21 cellular contexts compared by ENCODE assay signal in the genomic region with DNA sequence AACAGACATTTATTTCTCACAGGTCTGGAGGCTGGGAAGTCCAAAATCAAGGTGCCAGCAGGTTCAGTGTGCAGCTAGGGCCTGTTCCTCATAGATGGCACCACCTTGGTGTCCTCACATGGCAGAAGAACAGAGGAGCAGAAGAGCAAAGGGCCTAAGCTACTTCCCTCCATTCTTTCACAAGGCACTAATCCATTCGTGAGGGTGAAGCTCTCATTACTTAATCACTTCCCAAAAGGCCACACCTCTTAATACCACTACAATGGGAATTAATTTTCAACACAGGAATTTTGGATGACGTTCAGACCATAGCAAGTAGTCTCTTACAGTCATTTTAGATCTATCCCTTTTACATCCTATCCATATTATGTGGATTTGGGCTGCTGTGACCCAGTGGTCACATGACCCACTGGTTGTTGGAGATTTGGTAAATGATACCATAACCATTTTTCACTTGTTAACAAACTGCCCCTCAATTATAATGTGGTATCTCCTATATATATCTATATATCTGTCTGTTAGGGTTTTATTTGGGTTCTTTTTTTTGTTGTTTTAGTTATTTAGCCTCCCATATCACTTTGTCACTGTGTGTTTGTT.
"Had no signal": no experiment of that assay in that cellular context is flagged by ENCODE, and none has a peak within 500 bp of the region (broad histone marks: within the 10 kb centered on the region; RNA-seq: fewer than 3 reads in every experiment).

No MANE protein-coding gene starts in this region.

- H3K9ac ChIP-seq: parathyroid adenoma had no signal

- DNase-seq: activated CD4-positive, CD25-positive, alpha-beta regulatory T cell treated with anti-CD3 and anti-CD28 coated beads, Interleukin-2, amount 50 U/mL, for 72 hours; activated CD8-positive, alpha-beta memory T cell treated with anti-CD3 and anti-CD28 coated beads for 24 hours; activated gamma-delta T cell; activated T-cell treated with anti-CD3 and anti-CD28 coated beads, Interleukin-2, amount 50 U/mL, for 72 hours; adrenal gland; effector memory CD4-positive, alpha-beta T cell; esophagus squamous epithelium; foreskin fibroblast; left ventricle myocardium superior; mesenchymal stem cell; mucosa of descending colon; naive thymus-derived CD4-positive, alpha-beta T cell; stimulated activated naive CD4-positive, alpha-beta T cell; tibial artery; uterus had no signal

- H3K4me3 Mint-ChIP-seq: activated naive CD4-positive, alpha-beta T cell treated with anti-CD3 and anti-CD28 coated beads, Interleukin-2, amount 50 U/mL, for 24 hours; activated T-cell treated with anti-CD3 and anti-CD28 coated beads, Interleukin-2, amount 50 U/mL, for 72 hours; dendritic cell treated with granulocyte-macrophage colony-stimulating factor and Interleukin-4, amounts not matched to agents 40 ng/mL and 50 ng/mL, for 4 days; naive thymus-derived CD4-positive, alpha-beta T cell; T-helper 1 cell treated with Interleukin-12 subunit alpha and Interleukin-12 subunit beta and Interleukin-4 antibody, amounts not matched to agents 30 μg/mL and 1 μg/mL, for 36 hours had no signal

- H3K27me3 Mint-ChIP-seq: activated naive CD4-positive, alpha-beta T cell treated with anti-CD3 and anti-CD28 coated beads, Interleukin-2, amount 50 U/mL, for 24 hours; dendritic cell treated with granulocyte-macrophage colony-stimulating factor and Interleukin-4, amounts not matched to agents 40 ng/mL and 50 ng/mL, for 4 days; naive thymus-derived CD4-positive, alpha-beta T cell had no signal

- H3K4me1 ChIP-seq: adrenal gland, esophagus squamous epithelium, parathyroid adenoma, tibial artery, uterus had no signal

- H3K4me3 ChIP-seq: adrenal gland, esophagus squamous epithelium, mucosa of descending colon, smooth muscle cell, tibial artery, uterus had no signal

- H3K4me2 ChIP-seq: smooth muscle cell had no signal

- H3K9me3 ChIP-seq: adrenal gland, esophagus squamous epithelium, mucosa of descending colon, tibial artery, uterus had no signal

- H3K27ac ChIP-seq: adrenal gland, esophagus squamous epithelium, parathyroid adenoma, tibial artery, uterus had no signal

- H3K9me3 Mint-ChIP-seq: activated naive CD4-positive, alpha-beta T cell treated with anti-CD3 and anti-CD28 coated beads, Interleukin-2, amount 50 U/mL, for 24 hours; activated T-cell treated with anti-CD3 and anti-CD28 coated beads, Interleukin-2, amount 50 U/mL, for 72 hours; dendritic cell treated with granulocyte-macrophage colony-stimulating factor and Interleukin-4, amounts not matched to agents 40 ng/mL and 50 ng/mL, for 4 days; T-helper 1 cell treated with Interleukin-12 subunit alpha and Interleukin-12 subunit beta and Interleukin-4 antibody, amounts not matched to agents 30 μg/mL and 1 μg/mL, for 36 hours had no signal

- ATAC-seq: activated T-cell treated with anti-CD3 and anti-CD28 coated beads, Interleukin-2, amount 50 U/mL, for 72 hours; left ventricle myocardium superior; mucosa of descending colon; naive thymus-derived CD4-positive, alpha-beta T cell; sciatic nerve had no signal

- H3K27me3 ChIP-seq: adrenal gland, esophagus squamous epithelium, tibial artery, uterus had no signal

- H2AFZ ChIP-seq: parathyroid adenoma had no signal

- H3K36me3 ChIP-seq: adrenal gland, esophagus squamous epithelium, tibial artery, uterus had no signal

- H3K27ac Mint-ChIP-seq: activated naive CD4-positive, alpha-beta T cell treated with anti-CD3 and anti-CD28 coated beads, Interleukin-2, amount 50 U/mL, for 24 hours; activated T-cell treated with anti-CD3 and anti-CD28 coated beads, Interleukin-2, amount 50 U/mL, for 72 hours; dendritic cell treated with granulocyte-macrophage colony-stimulating factor and Interleukin-4, amounts not matched to agents 40 ng/mL and 50 ng/mL, for 4 days; naive thymus-derived CD4-positive, alpha-beta T cell; T-helper 1 cell treated with Interleukin-12 subunit alpha and Interleukin-12 subunit beta and Interleukin-4 antibody, amounts not matched to agents 30 μg/mL and 1 μg/mL, for 36 hours had no signal
